ENCODE assay signal across 1 cellular context in genomic region chr19:10797541-10798256, GRCh38.
TF ChIP-seq lines count a peak whose summit lies in the region.

No MANE protein-coding gene starts in this region.

TF ChIP-seq in GM23338, 12 proteins besides CTCF, POLR2A, EP300 and RAD21 (continued from another document):
- TF ChIP-seq ETS1 (IDR thresholded peaks at IDR 0.05) (no peak), ZNF331 (CRISPR knock-in tag; IDR thresholded peaks at IDR 0.05; ENCODE audit: low read depth) (no peak), POLR2AphosphoS5 (IDR thresholded peaks at IDR 0.05; ENCODE audit: low read depth) (no peak), EZH2 (IDR thresholded peaks at IDR 0.05; ENCODE audit: low read depth, unreplicated experiment) (no peak)
